ENCODE assay signal across 1 cellular context in genomic region chr1:203100163-203100867, GRCh38.
TF ChIP-seq lines count a peak whose summit lies in the region.

No MANE protein-coding gene starts in this region.

TF ChIP-seq in endothelial cell of umbilical vein, 7 proteins besides CTCF, POLR2A, EP300 and RAD21:
- TF ChIP-seq MYC (IDR thresholded peaks at IDR 0.05; ENCODE audit: low read depth, low read length) (no peak), GATA2 (IDR thresholded peaks at IDR 0.05; ENCODE audit: insufficient read depth, insufficient read length, low read depth, low read length) (no peak), MAX (IDR thresholded peaks at IDR 0.05; ENCODE audit: insufficient read depth, insufficient read length) (no peak), EZH2 (IDR thresholded peaks at IDR 0.05; ENCODE audit: borderline replicate concordance, low read depth, low read length, severe bottlenecking) (no peak), JUN (IDR thresholded peaks at IDR 0.05; ENCODE audit: borderline replicate concordance, insufficient read depth, insufficient read length, low read depth) (no peak), FOS (IDR thresholded peaks at IDR 0.05; ENCODE audit: borderline replicate concordance, insufficient read depth, low read length) (no peak), POLR2AphosphoS5 (IDR thresholded peaks at IDR 0.05; ENCODE audit: insufficient read depth, low read depth, low read length) (no peak)
